In genomic region chr1:209048961-209049669, GRCh38 we compare ENCODE assay signal across 18 cellular contexts.
A peak's percentile ranks its signal among the peaks of the same experiment; 100 is the strongest.
DNase-seq lines count a peak whose midpoint lies in the region; ATAC-seq, FAIRE-seq and TF ChIP-seq lines count a peak whose summit lies in the region.
"Had no signal": no experiment of that assay in that cellular context is flagged by ENCODE, and none has a peak within 500 bp of the region (broad histone marks: within the 10 kb centered on the region; RNA-seq: fewer than 3 reads in every experiment).

No MANE protein-coding gene starts in this region.

- no peak for TF ChIP-seq CTCF in keratinocyte (optimal IDR thresholded peaks at IDR 0.05 in 1 of 3, IDR thresholded peaks at IDR 0.05 in 1 of 3, conservative IDR thresholded peaks at IDR 0.05 in 1 of 3; ENCODE audit: extremely low read depth in 1 of 3, insufficient read depth in 2 of 3, low read length in 3 of 3)

- POLR2A ChIA-PET in activated CD8-positive, alpha-beta T cell treated with anti-CD3 and anti-CD28 coated beads, Interleukin-2, amount 10 ng/mL, durations not matched to agents 7 days and 5 days (lab: Charles Lee), result no interaction called here

- dilution Hi-C loops in keratinocyte (cut with MboI; ENCODE audit: extremely low pct_ligation_motif_present, low sequenced_read_pairs), result no loop called here

- DNase-seq in H4 (ENCODE audit: low spot score) (peak; percentile 31), adipocyte (ENCODE audit: low read depth) (peak; percentile 49), keratinocyte (ENCODE audit: low read depth, low spot score) (no peak), NCI-H146 treated with DMSO at 0.1 percent for 48 hours (lab: John Stamatoyannopoulos, UW; ENCODE audit: unreplicated experiment) (no peak)
- DNase-seq in activated CD8-positive, alpha-beta T cell treated with anti-CD3 and anti-CD28 coated beads, Interleukin-2, amount 10 ng/mL, durations not matched to agents 7 days and 5 days, result no peak
- no peak for DNase-seq in stimulated activated effector memory CD8-positive, alpha-beta T cell treated with anti-CD3 and anti-CD28 coated beads, Interleukin-12 subunit alpha, Interleukin-12 subunit beta, amount 100 ng/mL, for 72 hours (ENCODE audit: low spot score in 2 of 2)
- DNase-seq: activated CD8-positive, alpha-beta memory T cell treated with anti-CD3 and anti-CD28 coated beads, Interleukin-2, amount 10 ng/mL, durations not matched to agents 7 days and 5 days; CD8-positive, alpha-beta T cell; IMR-90; lower lobe of right lung; right lobe of liver; stimulated activated CD4-positive, alpha-beta T cell treated with anti-CD3 and anti-CD28 coated beads, Interleukin-2, amount 100 ng/mL, for 48 hours; stimulated activated CD8-positive, alpha-beta memory T cell treated with anti-CD3 and anti-CD28 coated beads, Interleukin-4, amount 100 ng/mL, for 48 hours had no signal

- no peak overlapping the region for H2AFZ ChIP-seq in keratinocyte (ENCODE audit: control insufficient read depth, low read length)

- H3K36me3 ChIP-seq in adipocyte (ENCODE audit: control insufficient read depth, insufficient read depth, low read length, severe bottlenecking) (no peaks in the 10 kb centered on the region), keratinocyte (ENCODE audit: control insufficient read depth in 2 of 2, extremely low read depth in 1 of 2, insufficient read depth in 2 of 2, low read length in 2 of 2) (no peaks in the 10 kb centered on the region), skeletal muscle satellite cell (ENCODE audit: insufficient read depth, low read length) (no peaks in the 10 kb centered on the region)
- H3K36me3 ChIP-seq: breast epithelium, lower lobe of right lung, neutrophil, right lobe of liver had no signal

- peak; percentile 23 for FAIRE-seq in keratinocyte (lab: Jason Lieb, UNC)

- H3K9ac ChIP-seq in adipocyte (ENCODE audit: low read length) (no peak overlapping the region), keratinocyte (ENCODE audit: control insufficient read depth, extremely low read depth, insufficient read depth, low read length) (no peak overlapping the region), skeletal muscle satellite cell (ENCODE audit: low read depth, low read length) (peak overlapping the region; percentile 2)

- CTCF ChIA-PET in activated CD8-positive, alpha-beta T cell treated with anti-CD3 and anti-CD28 coated beads, Interleukin-2, amount 10 ng/mL, durations not matched to agents 7 days and 5 days (lab: Charles Lee), result interaction anchor here (1.6 kb wide), 1 partner anchor 19 kb away, joined by 6 read pairs; no protein-coding TSS in a partner anchor

- ATAC-seq in activated CD8-positive, alpha-beta T cell treated with anti-CD3 and anti-CD28 coated beads, Interleukin-2, amount 10 ng/mL, durations not matched to agents 7 days and 5 days, result no peak
- no peak for ATAC-seq in HG03039 (IDR thresholded peaks at IDR 0.05; ENCODE audit: unreplicated experiment)
- ATAC-seq in stimulated activated effector memory CD8-positive, alpha-beta T cell treated with anti-CD3 and anti-CD28 coated beads, Interleukin-12 subunit alpha, Interleukin-12 subunit beta, amount 100 ng/mL, for 72 hours, result no peak
- ATAC-seq: activated CD8-positive, alpha-beta memory T cell treated with anti-CD3 and anti-CD28 coated beads, Interleukin-2, amount 10 ng/mL, durations not matched to agents 7 days and 5 days; CD8-positive, alpha-beta T cell; lower lobe of right lung; right lobe of liver had no signal

- no peak overlapping the region for H3K27ac ChIP-seq in keratinocyte (ENCODE audit: control insufficient read depth, insufficient read depth, low read length)
- H3K27ac ChIP-seq: breast epithelium, lower lobe of right lung, neutrophil, right lobe of liver had no signal

- H3K4me2 ChIP-seq in keratinocyte (ENCODE audit: control insufficient read depth, extremely low read depth, insufficient read depth, low read depth, low read length) (no peak overlapping the region), skeletal muscle satellite cell (ENCODE audit: low read length) (peak overlapping the region; percentile 11)

- H3K27me3 ChIP-seq in adipocyte (replicated peaks; ENCODE audit: control insufficient read depth, insufficient read depth, low read length) (peaks cover 3% of the 10 kb centered on the region), keratinocyte (ENCODE audit: control insufficient read depth, extremely low read depth, insufficient read depth, low read length) (no peaks in the 10 kb centered on the region), skeletal muscle satellite cell (ENCODE audit: control insufficient read depth, insufficient read depth, low read length) (no peaks in the 10 kb centered on the region)
- H3K27me3 ChIP-seq: breast epithelium, neutrophil, right lobe of liver had no signal

- no peaks in the 10 kb centered on the region for H3K9me3 Mint-ChIP-seq in activated CD8-positive, alpha-beta T cell treated with anti-CD3 and anti-CD28 coated beads, Interleukin-2, amount 10 ng/mL, durations not matched to agents 7 days and 5 days (ENCODE audit: insufficient read depth)
- H3K9me3 Mint-ChIP-seq in stimulated activated effector memory CD8-positive, alpha-beta T cell treated with anti-CD3 and anti-CD28 coated beads, Interleukin-12 subunit alpha, Interleukin-12 subunit beta, amount 100 ng/mL, for 72 hours, result peaks cover 4% of the 10 kb centered on the region
- H3K9me3 Mint-ChIP-seq: T-helper 1 cell treated with Interleukin-12 subunit alpha and Interleukin-12 subunit beta and Interleukin-4 antibody, amounts not matched to agents 30 μg/mL and 1 μg/mL, for 36 hours had no signal

- no peaks in the 10 kb centered on the region for H3K4me1 Mint-ChIP-seq in activated CD8-positive, alpha-beta T cell treated with anti-CD3 and anti-CD28 coated beads, Interleukin-2, amount 10 ng/mL, durations not matched to agents 7 days and 5 days (ENCODE audit: low read depth)
- H3K4me1 Mint-ChIP-seq in stimulated activated effector memory CD8-positive, alpha-beta T cell treated with anti-CD3 and anti-CD28 coated beads, Interleukin-12 subunit alpha, Interleukin-12 subunit beta, amount 100 ng/mL, for 72 hours, result no peaks in the 10 kb centered on the region
- H3K4me1 Mint-ChIP-seq: activated CD8-positive, alpha-beta memory T cell treated with anti-CD3 and anti-CD28 coated beads, Interleukin-2, amount 10 ng/mL, durations not matched to agents 7 days and 5 days had no signal

- no peak overlapping the region for H3K27ac Mint-ChIP-seq in activated CD8-positive, alpha-beta T cell treated with anti-CD3 and anti-CD28 coated beads, Interleukin-2, amount 10 ng/mL, durations not matched to agents 7 days and 5 days
- H3K27ac Mint-ChIP-seq in stimulated activated effector memory CD8-positive, alpha-beta T cell treated with anti-CD3 and anti-CD28 coated beads, Interleukin-12 subunit alpha, Interleukin-12 subunit beta, amount 100 ng/mL, for 72 hours, result no peak overlapping the region
- H3K27ac Mint-ChIP-seq: activated CD8-positive, alpha-beta memory T cell treated with anti-CD3 and anti-CD28 coated beads, Interleukin-2, amount 10 ng/mL, durations not matched to agents 7 days and 5 days; CD8-positive, alpha-beta T cell; T-helper 1 cell treated with Interleukin-12 subunit alpha and Interleukin-12 subunit beta and Interleukin-4 antibody, amounts not matched to agents 30 μg/mL and 1 μg/mL, for 36 hours had no signal

- H3K9me3 ChIP-seq in adipocyte (ENCODE audit: control insufficient read depth, low read length), result peaks cover 7% of the 10 kb centered on the region
- H3K9me3 ChIP-seq in keratinocyte (ENCODE audit: control insufficient read depth, low read depth, low read length), result no peaks in the 10 kb centered on the region
- H3K9me3 ChIP-seq in skeletal muscle satellite cell (replicated peaks; ENCODE audit: low read length), result no peaks in the 10 kb centered on the region
- H3K9me3 ChIP-seq: breast epithelium, lower lobe of right lung, neutrophil, right lobe of liver had no signal

- no peaks in the 10 kb centered on the region for H4K20me1 ChIP-seq in keratinocyte (ENCODE audit: control insufficient read depth, extremely low read depth, insufficient read depth, low read length)

- no peaks in the 10 kb centered on the region for H3K79me2 ChIP-seq in keratinocyte (ENCODE audit: control insufficient read depth, insufficient read depth, low read length)

- no peaks in the 10 kb centered on the region for H3K27me3 Mint-ChIP-seq in activated CD8-positive, alpha-beta T cell treated with anti-CD3 and anti-CD28 coated beads, Interleukin-2, amount 10 ng/mL, durations not matched to agents 7 days and 5 days (ENCODE audit: low read depth)
- H3K27me3 Mint-ChIP-seq: activated CD8-positive, alpha-beta memory T cell treated with anti-CD3 and anti-CD28 coated beads, Interleukin-2, amount 10 ng/mL, durations not matched to agents 7 days and 5 days had no signal

- H3K4me1 ChIP-seq in adipocyte (ENCODE audit: control insufficient read depth, insufficient read depth, low read length) (peaks cover 10% of the 10 kb centered on the region), keratinocyte (ENCODE audit: control insufficient read depth, extremely low read depth, insufficient read depth, low read length) (peaks cover 51% of the 10 kb centered on the region), skeletal muscle satellite cell (ENCODE audit: control insufficient read depth, insufficient read depth, low read length) (peaks cover 30% of the 10 kb centered on the region)
- H3K4me1 ChIP-seq: breast epithelium, lower lobe of right lung had no signal

- no peak overlapping the region for H3K4me3 Mint-ChIP-seq in activated CD8-positive, alpha-beta T cell treated with anti-CD3 and anti-CD28 coated beads, Interleukin-2, amount 10 ng/mL, durations not matched to agents 7 days and 5 days
- H3K4me3 Mint-ChIP-seq in stimulated activated effector memory CD8-positive, alpha-beta T cell treated with anti-CD3 and anti-CD28 coated beads, Interleukin-12 subunit alpha, Interleukin-12 subunit beta, amount 100 ng/mL, for 72 hours, result no peak overlapping the region
- H3K4me3 Mint-ChIP-seq: activated CD8-positive, alpha-beta memory T cell treated with anti-CD3 and anti-CD28 coated beads, Interleukin-2, amount 10 ng/mL, durations not matched to agents 7 days and 5 days; CD8-positive, alpha-beta T cell; T-helper 1 cell treated with Interleukin-12 subunit alpha and Interleukin-12 subunit beta and Interleukin-4 antibody, amounts not matched to agents 30 μg/mL and 1 μg/mL, for 36 hours had no signal

- H3K4me3 ChIP-seq in adipocyte (ENCODE audit: low read length), result no peak overlapping the region
- no peak overlapping the region for H3K4me3 ChIP-seq in keratinocyte (ENCODE audit: control insufficient read depth in 2 of 3, extremely low read depth in 1 of 3, insufficient read depth in 2 of 3, low read depth in 1 of 3, low read length in 3 of 3)
- H3K4me3 ChIP-seq in skeletal muscle satellite cell (ENCODE audit: low read length), result no peak overlapping the region
- H3K4me3 ChIP-seq: breast epithelium, lower lobe of right lung, right lobe of liver had no signal

- H3K9me1 ChIP-seq in keratinocyte (ENCODE audit: control insufficient read depth, extremely low read depth, insufficient read depth, low read length), result no peaks in the 10 kb centered on the region

- no peaks in the 10 kb centered on the region for H3K36me3 Mint-ChIP-seq in activated CD8-positive, alpha-beta T cell treated with anti-CD3 and anti-CD28 coated beads, Interleukin-2, amount 10 ng/mL, durations not matched to agents 7 days and 5 days (ENCODE audit: low read depth)
- no peaks in the 10 kb centered on the region for H3K36me3 Mint-ChIP-seq in stimulated activated effector memory CD8-positive, alpha-beta T cell treated with anti-CD3 and anti-CD28 coated beads, Interleukin-12 subunit alpha, Interleukin-12 subunit beta, amount 100 ng/mL, for 72 hours
- H3K36me3 Mint-ChIP-seq: activated CD8-positive, alpha-beta memory T cell treated with anti-CD3 and anti-CD28 coated beads, Interleukin-2, amount 10 ng/mL, durations not matched to agents 7 days and 5 days; CD8-positive, alpha-beta T cell had no signal

Comparison
In these comparisons a context has a peak if more than half of its experiments do, and no peak if none do; other contexts are left out.
1. DNase-seq: peak in H4 (single experiment) and adipocyte (single experiment); none in keratinocyte (single experiment), activated CD8-positive, alpha-beta T cell treated with anti-CD3 and anti-CD28 coated beads, Interleukin-2, amount 10 ng/mL, durations not matched to agents 7 days and 5 days (single experiment), NCI-H146 treated with DMSO at 0.1 percent for 48 hours (single experiment) and stimulated activated effector memory CD8-positive, alpha-beta T cell treated with anti-CD3 and anti-CD28 coated beads, Interleukin-12 subunit alpha, Interleukin-12 subunit beta, amount 100 ng/mL, for 72 hours (0 of 2).